ENCODE assay signal across 15 cellular contexts in the genomic region with DNA sequence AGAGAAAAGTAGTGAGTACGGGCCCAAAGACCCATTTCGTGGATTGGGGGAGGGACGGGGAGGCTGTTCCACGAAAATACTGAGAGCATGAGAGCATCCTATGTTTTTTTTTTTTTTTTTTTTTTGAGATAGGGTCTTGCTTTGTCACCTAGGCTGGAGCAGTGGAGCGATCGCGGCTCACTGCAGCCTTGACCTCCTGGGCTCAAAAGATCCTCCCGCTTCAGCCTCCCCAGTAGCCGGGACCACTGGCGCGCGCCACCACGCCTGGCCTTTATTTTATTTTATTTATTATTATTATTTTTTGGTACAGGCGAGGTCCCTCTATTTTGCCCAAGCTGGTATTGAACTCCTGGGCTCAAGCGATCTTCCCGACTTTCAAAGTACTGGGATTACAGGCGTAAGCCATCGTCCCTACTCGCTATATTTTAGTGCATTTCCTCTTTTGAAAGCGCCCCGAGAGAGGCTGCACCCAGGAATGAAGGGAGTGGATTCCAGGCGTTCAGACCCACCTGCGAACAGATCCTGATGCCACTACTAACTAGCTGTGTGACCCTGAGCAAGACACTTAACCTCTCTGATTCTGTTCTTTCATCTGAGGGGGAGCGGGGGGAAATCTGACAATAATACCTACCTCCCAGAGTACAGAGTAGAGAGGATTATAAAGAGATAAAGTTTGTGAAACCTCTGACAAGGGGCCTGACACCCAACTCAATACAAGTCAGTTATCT. TPM values are rescaled to one million over a fixed set of nuclear protein-coding genes. Genes with fewer than 3 reads are reported as not detected.
DNase-seq lines count a peak whose midpoint lies in the region; ATAC-seq and TF ChIP-seq lines count a peak whose summit lies in the region.
"Had no signal": no experiment of that assay in that cellular context is flagged by ENCODE, and none has a peak within 500 bp of the region (broad histone marks: within the 10 kb centered on the region; RNA-seq: fewer than 3 reads in every experiment).

No MANE protein-coding gene starts in this region.

- peaks cover 32% of the 10 kb centered on the region for H3K27me3 Mint-ChIP-seq in neural progenitor cell (ENCODE audit: insufficient read depth, low read depth)

- H3K4me2 ChIP-seq in neural progenitor cell = peak overlapping the region; percentile 67

- no peak overlapping the region for H2AFZ ChIP-seq in neural progenitor cell (replicated peaks)

- no peaks in the 10 kb centered on the region for H3K79me2 ChIP-seq in neural progenitor cell (ENCODE audit: low read depth)

- no peak overlapping the region for H3K27ac Mint-ChIP-seq in neural progenitor cell
- H3K27ac Mint-ChIP-seq: CD14-positive monocyte, memory B cell had no signal

- H3K4me3 Mint-ChIP-seq in neural progenitor cell = peak overlapping the region; percentile 87

- H3F3A ChIP-seq in neural progenitor cell (ENCODE audit: low read depth) = peaks cover 62% of the 10 kb centered on the region

- peaks cover 60% of the 10 kb centered on the region for H3K4me1 Mint-ChIP-seq in neural progenitor cell

- H3K27me3 ChIP-seq in BE2C (peaks cover 70% of the 10 kb centered on the region), neural progenitor cell (peaks cover 100% of the 10 kb centered on the region)

- H4K20me1 ChIP-seq in neural progenitor cell (ENCODE audit: low read depth) = peaks cover 72% of the 10 kb centered on the region

- no peaks in the 10 kb centered on the region; the same call in 1 of the 2 replicates for H3K9me3 ChIP-seq in BE2C
- H3K9me3 ChIP-seq in ES-I3 (ENCODE audit: control insufficient read depth, insufficient read depth, low read length) = no peaks in the 10 kb centered on the region
- H3K9me3 ChIP-seq in neural progenitor cell (ENCODE audit: low read depth) = no peaks in the 10 kb centered on the region

- peaks cover 4% of the 10 kb centered on the region; the same call in 1 of the 2 replicates for H3K4me1 ChIP-seq in BE2C
- peaks cover 4% of the 10 kb centered on the region; the same call in 1 of the 2 replicates for H3K4me1 ChIP-seq in ES-I3 (ENCODE audit: insufficient read depth, low read length)
- H3K4me1 ChIP-seq in neural progenitor cell = peaks cover 53% of the 10 kb centered on the region

- no peaks in the 10 kb centered on the region for H3K36me3 Mint-ChIP-seq in neural progenitor cell

- TF ChIP-seq CTCF in BE2C (IDR thresholded peaks at IDR 0.05; ENCODE audit: low read depth, low read length) (no peak), coronary artery (IDR thresholded peaks at IDR 0.05) (no peak), neural progenitor cell (IDR thresholded peaks at IDR 0.05) (no peak)

- no peak overlapping the region for H3K27ac ChIP-seq in coronary artery
- no peak overlapping the region for H3K27ac ChIP-seq in neural progenitor cell
- H3K27ac ChIP-seq: esophagus squamous epithelium, stomach had no signal

- no peak for ATAC-seq in HG03025 (IDR thresholded peaks at IDR 0.05; ENCODE audit: low FRiP score, unreplicated experiment)

- no peaks in the 10 kb centered on the region for H3K9me3 Mint-ChIP-seq in neural progenitor cell
- H3K9me3 Mint-ChIP-seq: memory B cell had no signal

- H3K9ac ChIP-seq in ES-I3 (ENCODE audit: low read depth, low read length) (peak overlapping the region; percentile 31; the same call in 1 of the 2 replicates), neural progenitor cell (no peak overlapping the region)

- H3K4me3 ChIP-seq in BE2C (ENCODE audit: low read depth, low read length) (peak overlapping the region; percentile 54; the same call in 1 of the 2 replicates), coronary artery (peak overlapping the region; percentile 66), neural progenitor cell (peak overlapping the region; percentile 26)

- no peaks in the 10 kb centered on the region for H3K36me3 ChIP-seq in BE2C
- H3K36me3 ChIP-seq in ES-I3 (ENCODE audit: insufficient read depth, low read length) = no peaks in the 10 kb centered on the region
- no peaks in the 10 kb centered on the region for H3K36me3 ChIP-seq in neural progenitor cell
- H3K36me3 ChIP-seq: esophagus squamous epithelium, stomach had no signal

- DNase-seq in BE2C (no peak), coronary artery (ENCODE audit: low spot score) (no peak), neural progenitor cell (ENCODE audit: low spot score) (no peak), NCI-H524 (lab: John Stamatoyannopoulos, UW) (no peak), T1000 (lab: John Stamatoyannopoulos, UW) (no peak), NCI-H146 (lab: John Stamatoyannopoulos, UW) (no peak)
- DNase-seq: activated CD4-positive, alpha-beta T cell treated with anti-CD3 and anti-CD28 coated beads for 4 hours; esophagus squamous epithelium; Kasumi-1; stimulated activated CD4-positive, alpha-beta T cell treated with anti-CD3 and anti-CD28 coated beads, Interleukin-2, amount 100 ng/mL, for 48 hours; stomach had no signal

RNA-seq across cellular contexts. Expression of a gene that starts 5.4 kb away (rescaled TPM):
- polyA plus RNA-seq in BE2C (2012; ENCODE audit: insufficient read depth, insufficient read length, low read depth) = 4.3 TPM
- 0.65 TPM in 1 of 2 replicates, not detected in the other for total RNA-seq in neural progenitor cell (ENCODE audit: low replicate concordance)
- polyA plus RNA-seq: CD14-positive monocyte had no signal
